In genomic region chr2:37153224-37153623, GRCh38 we compare ENCODE assay signal across 21 cellular contexts. TPM values are rescaled to one million over a fixed set of nuclear protein-coding genes. Genes with fewer than 3 reads are reported as not detected.
A peak's percentile ranks its signal among the peaks of the same experiment; 100 is the strongest.
DNase-seq lines count a peak whose midpoint lies in the region; ATAC-seq and TF ChIP-seq lines count a peak whose summit lies in the region.
"Had no signal": no experiment of that assay in that cellular context is flagged by ENCODE, and none has a peak within 500 bp of the region (broad histone marks: within the 10 kb centered on the region; RNA-seq: fewer than 3 reads in every experiment).

No MANE protein-coding gene starts in this region.

- CTCF ChIA-PET in CD4-positive, alpha-beta memory T cell (lab: Charles Lee; ENCODE audit: partially characterized antibody), result interaction anchor here (2.2 kb wide), 1 partner anchor 15 kb away, joined by 8 read pairs; no protein-coding TSS in a partner anchor
- CTCF ChIA-PET in activated B cell treated with CpG ODN at 0.5 μM for 24 hours (lab: Charles Lee), result no interaction called here

- no peak for TF ChIP-seq CTCF in activated B cell treated with CpG ODN at 0.5 μM for 24 hours (IDR thresholded peaks at IDR 0.05)

- H3K4me1 ChIP-seq in CD4-positive, alpha-beta memory T cell (ENCODE audit: insufficient read depth, low read length), result peaks cover 54% of the 10 kb centered on the region

- no peak for ATAC-seq in activated T-cell treated with anti-CD3 and anti-CD28 coated beads, Interleukin-2, amount 50 U/mL, for 72 hours (replicated peaks in 1 of 2)
- ATAC-seq in activated T-cell treated with anti-CD3 and anti-CD28 coated beads, Interleukin-2, amount 50 U/mL, for 4 hours, result no peak
- no peak for ATAC-seq in activated B cell treated with CpG ODN at 0.5 μM for 24 hours (ENCODE audit: low read depth)
- no peak for ATAC-seq in memory B cell (ENCODE audit: low read depth)
- ATAC-seq: K562 had no signal

- H3K9me3 Mint-ChIP-seq in activated T-cell treated with anti-CD3 and anti-CD28 coated beads, Interleukin-2, amount 50 U/mL, for 72 hours, result peaks cover 0 to 2% of the 10 kb centered on the region in 2 donors
- peaks cover 5% of the 10 kb centered on the region for H3K9me3 Mint-ChIP-seq in activated T-cell treated with anti-CD3 and anti-CD28 coated beads, Interleukin-2, amount 50 U/mL, for 4 hours
- H3K9me3 Mint-ChIP-seq in CD4-positive, alpha-beta memory T cell, result peaks cover 0 to 2% (median 0%) of the 10 kb centered on the region in 8 donors
- no peaks in the 10 kb centered on the region for H3K9me3 Mint-ChIP-seq in activated B cell treated with CpG ODN at 0.5 μM for 24 hours
- H3K9me3 Mint-ChIP-seq in memory B cell, result peaks cover 3% of the 10 kb centered on the region

- H3K4me1 Mint-ChIP-seq in activated T-cell treated with anti-CD3 and anti-CD28 coated beads, Interleukin-2, amount 50 U/mL, for 72 hours (ENCODE audit: low read depth), result peaks cover 36% of the 10 kb centered on the region
- peaks cover 72% of the 10 kb centered on the region for H3K4me1 Mint-ChIP-seq in activated T-cell treated with anti-CD3 and anti-CD28 coated beads, Interleukin-2, amount 50 U/mL, for 4 hours (ENCODE audit: low read depth)
- peaks cover 51 to 86% (median 69%) of the 10 kb centered on the region in 4 donors for H3K4me1 Mint-ChIP-seq in CD4-positive, alpha-beta memory T cell
- H3K4me1 Mint-ChIP-seq in activated B cell treated with CpG ODN at 0.5 μM for 24 hours (peaks cover 51% of the 10 kb centered on the region), memory B cell (peaks cover 39% of the 10 kb centered on the region)

- H3K9me3 ChIP-seq in CD4-positive, alpha-beta memory T cell (ENCODE audit: control insufficient read depth in 1 of 2, low read length in 2 of 2), result no peaks in the 10 kb centered on the region
- H3K9me3 ChIP-seq: MG63 had no signal

- H3K27ac ChIP-seq in CD4-positive, alpha-beta memory T cell (ENCODE audit: low read depth, low read length), result no peak overlapping the region
- H3K27ac ChIP-seq: PC-9 had no signal

- peaks cover 17 to 23% of the 10 kb centered on the region in 2 donors for H3K36me3 Mint-ChIP-seq in activated T-cell treated with anti-CD3 and anti-CD28 coated beads, Interleukin-2, amount 50 U/mL, for 72 hours (ENCODE audit: insufficient read depth in 2 of 2)
- H3K36me3 Mint-ChIP-seq in activated T-cell treated with anti-CD3 and anti-CD28 coated beads, Interleukin-2, amount 50 U/mL, for 4 hours (ENCODE audit: insufficient read depth), result peaks cover 29% of the 10 kb centered on the region
- peaks cover 29 to 33% of the 10 kb centered on the region in 2 donors for H3K36me3 Mint-ChIP-seq in CD4-positive, alpha-beta memory T cell
- peaks cover 36% of the 10 kb centered on the region for H3K36me3 Mint-ChIP-seq in activated B cell treated with CpG ODN at 0.5 μM for 24 hours (ENCODE audit: low read depth)
- peaks cover 26% of the 10 kb centered on the region for H3K36me3 Mint-ChIP-seq in memory B cell

- no peaks in the 10 kb centered on the region for H3K36me3 ChIP-seq in CD4-positive, alpha-beta memory T cell (ENCODE audit: insufficient read depth, low read length)

- H3K27ac Mint-ChIP-seq in activated T-cell treated with anti-CD3 and anti-CD28 coated beads, Interleukin-2, amount 50 U/mL, for 72 hours, result peak overlapping the region; percentile 31
- H3K27ac Mint-ChIP-seq in CD4-positive, alpha-beta memory T cell, result peak overlapping the region in 5 of 7 donors; percentile 43 to 80 (median 57)
- H3K27ac Mint-ChIP-seq in activated B cell treated with CpG ODN at 0.5 μM for 24 hours (peak overlapping the region; percentile 6), memory B cell (peak overlapping the region; percentile 49)

- no peaks in the 10 kb centered on the region for H3K27me3 ChIP-seq in CD4-positive, alpha-beta memory T cell (ENCODE audit: insufficient read depth, low read length)
- H3K27me3 ChIP-seq: MG63 had no signal

- intact Hi-C loops in CD4-positive, alpha-beta memory T cell (cut with micrococcal nuclease), result no loop called here
- intact Hi-C loops in activated B cell treated with CpG ODN at 0.5 μM for 24 hours (cut with micrococcal nuclease), result no loop called here

- POLR2A ChIA-PET in CD4-positive, alpha-beta memory T cell (lab: Charles Lee; ENCODE audit: partially characterized antibody), result no interaction called here
- POLR2A ChIA-PET in activated B cell treated with CpG ODN at 0.5 μM for 24 hours (lab: Charles Lee), result no interaction called here

- H3K4me3 ChIP-seq in CD4-positive, alpha-beta memory T cell (ENCODE audit: low read length in 2 of 2), result no peak overlapping the region
- H3K4me3 ChIP-seq: K562, MG63, PC-9 had no signal

- no peak for DNase-seq in activated T-cell treated with anti-CD3 and anti-CD28 coated beads, Interleukin-2, amount 50 U/mL, for 72 hours
- no peak for DNase-seq in activated T-cell treated with anti-CD3 and anti-CD28 coated beads, Interleukin-2, amount 50 U/mL, for 4 hours
- DNase-seq in CD4-positive, alpha-beta memory T cell, result no peak
- DNase-seq in activated B cell treated with CpG ODN at 0.5 μM for 24 hours (no peak), memory B cell (ENCODE audit: low spot score in 2 of 2) (no peak), activated gamma-delta T cell (lab: John Stamatoyannopoulos, UW) (no peak), DMS79 (lab: John Stamatoyannopoulos, UW) (no peak)
- DNase-seq: GOT3, MG63, NCI-H1417 treated with DMSO at 0.1 percent for 48 hours, NCI-H187, RPMI8226, SHP77 had no signal

- no peak overlapping the region for H3K4me3 Mint-ChIP-seq in activated T-cell treated with anti-CD3 and anti-CD28 coated beads, Interleukin-2, amount 50 U/mL, for 72 hours
- H3K4me3 Mint-ChIP-seq in activated T-cell treated with anti-CD3 and anti-CD28 coated beads, Interleukin-2, amount 50 U/mL, for 4 hours, result no peak overlapping the region
- H3K4me3 Mint-ChIP-seq in CD4-positive, alpha-beta memory T cell, result peak overlapping the region in 2 of 8 donors; percentile 18 to 26
- no peak overlapping the region for H3K4me3 Mint-ChIP-seq in activated B cell treated with CpG ODN at 0.5 μM for 24 hours
- no peak overlapping the region for H3K4me3 Mint-ChIP-seq in memory B cell

- no peaks in the 10 kb centered on the region for H3K27me3 Mint-ChIP-seq in activated T-cell treated with anti-CD3 and anti-CD28 coated beads, Interleukin-2, amount 50 U/mL, for 72 hours (ENCODE audit: low read depth)
- no peaks in the 10 kb centered on the region for H3K27me3 Mint-ChIP-seq in activated T-cell treated with anti-CD3 and anti-CD28 coated beads, Interleukin-2, amount 50 U/mL, for 4 hours (ENCODE audit: low read depth)
- no peaks in the 10 kb centered on the region for H3K27me3 Mint-ChIP-seq in CD4-positive, alpha-beta memory T cell
- H3K27me3 Mint-ChIP-seq in activated B cell treated with CpG ODN at 0.5 μM for 24 hours (no peaks in the 10 kb centered on the region), memory B cell (no peaks in the 10 kb centered on the region)
- H3K27me3 Mint-ChIP-seq: CD4-positive, CD25-positive, alpha-beta regulatory T cell had no signal

RNA-seq across cellular contexts. Expression of gene EIF2AK2, which starts 3.6 kb away (rescaled TPM):
- 10 to 100 TPM; 30.1 to 42.9 TPM for total RNA-seq in activated T-cell treated with anti-CD3 and anti-CD28 coated beads, Interleukin-2, amount 50 U/mL, for 72 hours
- 10 to 100 TPM; 13.8 to 23.4 (median 21.2) TPM for total RNA-seq in activated T-cell treated with anti-CD3 and anti-CD28 coated beads, Interleukin-2, amount 50 U/mL, for 4 hours
- 10 to 100 TPM; 28.8 to 31.6 TPM for total RNA-seq in CD4-positive, alpha-beta memory T cell
- 10 to 100 TPM; 14.6 to 44.1 TPM for polyA plus RNA-seq in CD4-positive, alpha-beta memory T cell
- total RNA-seq in activated B cell treated with CpG ODN at 0.5 μM for 24 hours, result 37.0 and 39.9 TPM in 2 replicates

RNA-seq across cellular contexts. Expression of gene SULT6B1, which starts 35.2 kb away (rescaled TPM):
- not detected for total RNA-seq in activated T-cell treated with anti-CD3 and anti-CD28 coated beads, Interleukin-2, amount 50 U/mL, for 72 hours
- not detected for total RNA-seq in activated T-cell treated with anti-CD3 and anti-CD28 coated beads, Interleukin-2, amount 50 U/mL, for 4 hours
- total RNA-seq in CD4-positive, alpha-beta memory T cell, result not detected
- not detected for polyA plus RNA-seq in CD4-positive, alpha-beta memory T cell
- total RNA-seq in activated B cell treated with CpG ODN at 0.5 μM for 24 hours, result not detected in 2 replicates
- total RNA-seq: A673; CD4-positive, CD25-positive, alpha-beta regulatory T cell; Daoy; K562; LHCN-M2; NCI-H460; PC-9 had no signal
- polyA plus RNA-seq: BJ; CD4-positive, CD25-positive, alpha-beta regulatory T cell; K562 had no signal

RNA-seq across cellular contexts. Expression of gene CEBPZOS, which starts 43.1 kb away (rescaled TPM):
- total RNA-seq in activated T-cell treated with anti-CD3 and anti-CD28 coated beads, Interleukin-2, amount 50 U/mL, for 72 hours, result 10 to 100 TPM; 34.0 to 39.7 TPM
- 10 to 100 TPM; 35.3 to 41.1 (median 37.0) TPM for total RNA-seq in activated T-cell treated with anti-CD3 and anti-CD28 coated beads, Interleukin-2, amount 50 U/mL, for 4 hours
- total RNA-seq in CD4-positive, alpha-beta memory T cell, result 10 to 100 TPM; 39.6 to 41.0 TPM
- 10 to 100 TPM; 41.3 to 44.8 TPM for polyA plus RNA-seq in CD4-positive, alpha-beta memory T cell
- 29.2 and 35.5 TPM in 2 replicates for total RNA-seq in activated B cell treated with CpG ODN at 0.5 μM for 24 hours

Comparison
In these comparisons a context has a peak if more than half of its experiments do, and no peak if none do; other contexts are left out.
1. H3K27ac Mint-ChIP-seq: peak in every context shown above with its lines; median percentile 57 in CD4-positive, alpha-beta memory T cell; 49 in memory B cell; 31 in activated T-cell treated with anti-CD3 and anti-CD28 coated beads, Interleukin-2, amount 50 U/mL, for 72 hours; 6 in activated B cell treated with CpG ODN at 0.5 μM for 24 hours.